ENCODE assay signal across 23 cellular contexts in genomic region chr9:21685502-21685901, GRCh38.
DNase-seq lines count a peak whose midpoint lies in the region; ATAC-seq and TF ChIP-seq lines count a peak whose summit lies in the region.
"Had no signal": no experiment of that assay in that cellular context is flagged by ENCODE, and none has a peak within 500 bp of the region (broad histone marks: within the 10 kb centered on the region; RNA-seq: fewer than 3 reads in every experiment).

No MANE protein-coding gene starts in this region.

- no peak overlapping the region for H3K9ac ChIP-seq in endodermal cell (ENCODE audit: extremely low read depth, low read length, poor library complexity, severe bottlenecking)
- H3K9ac ChIP-seq in trophoblast cell (ENCODE audit: low read length) = peak overlapping the region; percentile 9
- H3K9ac ChIP-seq: BLaER1 had no signal

- H3K27me3 ChIP-seq in Panc1 (ENCODE audit: control insufficient read depth, insufficient read depth, low read length) (no peaks in the 10 kb centered on the region), endodermal cell (ENCODE audit: control insufficient read depth, insufficient read depth, low read length, poor library complexity, severe bottlenecking) (no peaks in the 10 kb centered on the region), trophoblast cell (ENCODE audit: insufficient read depth, low read length) (no peaks in the 10 kb centered on the region)
- H3K27me3 ChIP-seq: adrenal gland, BLaER1, vagina had no signal

- H2AK5ac ChIP-seq in trophoblast cell (ENCODE audit: low read length) = no peak overlapping the region

- no peak overlapping the region for H4K91ac ChIP-seq in trophoblast cell (ENCODE audit: low read depth, low read length)

- H3K14ac ChIP-seq in trophoblast cell (ENCODE audit: low read length) = no peak overlapping the region

- peaks cover 64% of the 10 kb centered on the region for H3K4me1 Mint-ChIP-seq in activated T-cell treated with anti-CD3 and anti-CD28 coated beads, Interleukin-2, amount 50 U/mL, for 4 hours (ENCODE audit: low read depth)
- peaks cover 5% of the 10 kb centered on the region for H3K4me1 Mint-ChIP-seq in endodermal cell
- H3K4me1 Mint-ChIP-seq in immature natural killer cell = no peaks in the 10 kb centered on the region

- in situ Hi-C loops in Panc1 (cut with HindIII; ENCODE audit: low pct_unique_long_range_greater_than_20kb, low sequenced_read_pairs) = no loop called here

- H3K4me2 ChIP-seq in trophoblast cell (ENCODE audit: low read length) = no peak overlapping the region
- H3K4me2 ChIP-seq: BLaER1 had no signal

- peak overlapping the region in 1 of 2 experiments; percentile 12; a peak in 2 of 4 replicates for H3K4me3 ChIP-seq in Panc1 (ENCODE audit: low read depth in 2 of 2, low read length in 2 of 2)
- H3K4me3 ChIP-seq in endodermal cell (ENCODE audit: low read length) = no peak overlapping the region
- H3K4me3 ChIP-seq in trophoblast cell (ENCODE audit: low read depth, low read length) = no peak overlapping the region
- H3K4me3 ChIP-seq: adrenal gland, BLaER1, coronary artery, SK-N-MC, vagina had no signal

- H4K12ac ChIP-seq in trophoblast cell (ENCODE audit: low read depth, low read length) = no peak overlapping the region

- no peaks in the 10 kb centered on the region for H3K27me3 Mint-ChIP-seq in activated T-cell treated with anti-CD3 and anti-CD28 coated beads, Interleukin-2, amount 50 U/mL, for 4 hours (ENCODE audit: low read depth)
- H3K27me3 Mint-ChIP-seq in endodermal cell (ENCODE audit: insufficient read depth) (no peaks in the 10 kb centered on the region), immature natural killer cell (ENCODE audit: low read depth in 3 of 3) (peaks cover 0 to 2% (median under 1%) of the 10 kb centered on the region in 3 donors)

- 85 to 92% methylated on average over 6 of the region's 6 CpGs for WGBS in endodermal cell (ENCODE audit: insufficient coverage in 1 of 2, insufficient read length in 1 of 2), 2 experiments
- WGBS in trophoblast cell (ENCODE audit: extremely low coverage, insufficient coverage, insufficient read length) = no CpG with 5 or more reads among the region's 6 CpGs

- H3K79me1 ChIP-seq in trophoblast cell (ENCODE audit: low read length) = no peaks in the 10 kb centered on the region

- H3K27ac ChIP-seq in Panc1 (ENCODE audit: low read length) (peak overlapping the region; percentile 95), endodermal cell (ENCODE audit: low read depth, low read length) (no peak overlapping the region), trophoblast cell (ENCODE audit: low read depth, low read length) (no peak overlapping the region)
- H3K27ac ChIP-seq: adrenal gland, BLaER1, coronary artery, HL-60, SK-N-MC, vagina had no signal

- CTCF ChIA-PET in Panc1 (lab: Charles Lee) = no interaction called here

- no peaks in the 10 kb centered on the region for H3K9me3 Mint-ChIP-seq in activated T-cell treated with anti-CD3 and anti-CD28 coated beads, Interleukin-2, amount 50 U/mL, for 4 hours
- H3K9me3 Mint-ChIP-seq in endodermal cell (no peaks in the 10 kb centered on the region), immature natural killer cell (peaks cover 0 to under 1% (median 0%) of the 10 kb centered on the region in 6 donors)
- H3K9me3 Mint-ChIP-seq: effector memory CD8-positive, alpha-beta T cell had no signal

- H3K4me3 Mint-ChIP-seq in activated T-cell treated with anti-CD3 and anti-CD28 coated beads, Interleukin-2, amount 50 U/mL, for 4 hours = peak overlapping the region; percentile 13
- H3K4me3 Mint-ChIP-seq in endodermal cell (no peak overlapping the region), immature natural killer cell (no peak overlapping the region)
- H3K4me3 Mint-ChIP-seq: activated CD8-positive, alpha-beta memory T cell treated with anti-CD3 and anti-CD28 coated beads, Interleukin-2, amount 10 ng/mL, durations not matched to agents 7 days and 5 days; effector memory CD8-positive, alpha-beta T cell had no signal

- TF ChIP-seq CTCF in Panc1 (IDR thresholded peaks at IDR 0.05) = no peak
- TF ChIP-seq CTCF in endodermal cell (conservative IDR thresholded peaks at IDR 0.05) = no peak

- H4K8ac ChIP-seq in trophoblast cell (ENCODE audit: low read depth, low read length) = no peak overlapping the region

- no peak overlapping the region for H3K23ac ChIP-seq in trophoblast cell (ENCODE audit: low read length)

- no peak overlapping the region for H2AFZ ChIP-seq in trophoblast cell (ENCODE audit: insufficient read depth, low read length, poor library complexity)

- intact Hi-C loops in Panc1 (cut with micrococcal nuclease; ENCODE audit: unreplicated experiment) = loop anchor here (10.0 kb wide), 1 partner anchor 99 kb away; no protein-coding TSS in a partner anchor

- H2BK12ac ChIP-seq in trophoblast cell (ENCODE audit: low read length) = no peak overlapping the region

- no peak overlapping the region for H3K27ac Mint-ChIP-seq in endodermal cell
- no peak overlapping the region for H3K27ac Mint-ChIP-seq in immature natural killer cell
- H3K27ac Mint-ChIP-seq: activated CD8-positive, alpha-beta memory T cell treated with anti-CD3 and anti-CD28 coated beads, Interleukin-2, amount 10 ng/mL, durations not matched to agents 7 days and 5 days; effector memory CD8-positive, alpha-beta T cell had no signal

- POLR2A ChIA-PET in Panc1 (lab: Charles Lee) = no interaction called here

- no peak overlapping the region for H2BK5ac ChIP-seq in trophoblast cell (ENCODE audit: low read depth, low read length, poor library complexity)

- no peak overlapping the region for H3K18ac ChIP-seq in trophoblast cell (ENCODE audit: low read length)

- peaks cover 97% of the 10 kb centered on the region for H3K4me1 ChIP-seq in Panc1 (ENCODE audit: control insufficient read depth, insufficient read depth, low read length)
- no peaks in the 10 kb centered on the region for H3K4me1 ChIP-seq in endodermal cell (ENCODE audit: control insufficient read depth, insufficient read depth, low read length)
- peaks cover 0 to 2% of the 10 kb centered on the region in 2 experiments for H3K4me1 ChIP-seq in trophoblast cell (ENCODE audit: control insufficient read depth in 1 of 2, insufficient read depth in 2 of 2, low read length in 2 of 2)
- H3K4me1 ChIP-seq: adrenal gland, BLaER1 had no signal

- no peak for DNase-seq in activated T-cell treated with anti-CD3 and anti-CD28 coated beads, Interleukin-2, amount 50 U/mL, for 4 hours
- no peak for DNase-seq in activated T-cell treated with anti-CD3 and anti-CD28 coated beads, Interleukin-2, amount 50 U/mL, for 1 hour
- DNase-seq in Panc1 (ENCODE audit: low read depth, low spot score) = no peak
- peak; percentile 52 for DNase-seq in endodermal cell
- DNase-seq in trophoblast cell = no peak
- DNase-seq in immature natural killer cell = no peak
- no peak for DNase-seq in HUDEP-2 (lab: John Stamatoyannopoulos, UW; ENCODE audit: unreplicated experiment in 76 of 76)
- DNase-seq: activated CD8-positive, alpha-beta memory T cell treated with anti-CD3 and anti-CD28 coated beads, Interleukin-2, amount 10 ng/mL, durations not matched to agents 7 days and 5 days; adrenal gland; COR-L47; DND-41; effector memory CD8-positive, alpha-beta T cell; NCI-H1092; NCI-H187; NCI-H2171 treated with DMSO at 0.1 percent for 48 hours; NCI-H524; nucleus accumbens had no signal

- H3K36me3 ChIP-seq in Panc1 (ENCODE audit: control insufficient read depth, insufficient read depth, low read length) = no peaks in the 10 kb centered on the region
- no peaks in the 10 kb centered on the region for H3K36me3 ChIP-seq in endodermal cell (ENCODE audit: control insufficient read depth, insufficient read depth, low read length)
- no peaks in the 10 kb centered on the region for H3K36me3 ChIP-seq in trophoblast cell (ENCODE audit: control insufficient read depth in 1 of 2, insufficient read depth in 2 of 2, low read length in 2 of 2)
- H3K36me3 ChIP-seq: adrenal gland, BLaER1, vagina had no signal

- H3K4ac ChIP-seq in trophoblast cell (ENCODE audit: low read depth, low read length) = no peak overlapping the region

- no TSS peak for BruUV-seq in Panc1 (replicated peaks; lab: Mats Ljungman, UMichigan)

- H2BK120ac ChIP-seq in trophoblast cell (ENCODE audit: insufficient read depth, low read length, poor library complexity) = peak overlapping the region; percentile 20

- no peaks in the 10 kb centered on the region for H3K9me3 ChIP-seq in Panc1 (ENCODE audit: control insufficient read depth, insufficient read depth, low read depth, low read length)
- no peaks in the 10 kb centered on the region for H3K9me3 ChIP-seq in endodermal cell (ENCODE audit: control insufficient read depth, low read length)
- no peaks in the 10 kb centered on the region for H3K9me3 ChIP-seq in trophoblast cell (ENCODE audit: insufficient read depth, low read depth, low read length)
- H3K9me3 ChIP-seq: adrenal gland, BLaER1, vagina had no signal

- no peaks in the 10 kb centered on the region for H3K79me2 ChIP-seq in trophoblast cell (ENCODE audit: control insufficient read depth, insufficient read depth, low read length, poor library complexity)

- no peak for ATAC-seq in activated T-cell treated with anti-CD3 and anti-CD28 coated beads, Interleukin-2, amount 50 U/mL, for 4 hours
- ATAC-seq in Panc1 = no peak
- no peak for ATAC-seq in HG02678 (IDR thresholded peaks at IDR 0.05; ENCODE audit: unreplicated experiment)
- ATAC-seq: effector memory CD8-positive, alpha-beta T cell had no signal

- H3K36me3 Mint-ChIP-seq in activated T-cell treated with anti-CD3 and anti-CD28 coated beads, Interleukin-2, amount 50 U/mL, for 4 hours (ENCODE audit: insufficient read depth) = no peaks in the 10 kb centered on the region
- no peaks in the 10 kb centered on the region for H3K36me3 Mint-ChIP-seq in endodermal cell (ENCODE audit: low read depth)
- no peaks in the 10 kb centered on the region for H3K36me3 Mint-ChIP-seq in immature natural killer cell
- H3K36me3 Mint-ChIP-seq: activated CD8-positive, alpha-beta memory T cell treated with anti-CD3 and anti-CD28 coated beads, Interleukin-2, amount 10 ng/mL, durations not matched to agents 7 days and 5 days had no signal
